In the genomic region with DNA sequence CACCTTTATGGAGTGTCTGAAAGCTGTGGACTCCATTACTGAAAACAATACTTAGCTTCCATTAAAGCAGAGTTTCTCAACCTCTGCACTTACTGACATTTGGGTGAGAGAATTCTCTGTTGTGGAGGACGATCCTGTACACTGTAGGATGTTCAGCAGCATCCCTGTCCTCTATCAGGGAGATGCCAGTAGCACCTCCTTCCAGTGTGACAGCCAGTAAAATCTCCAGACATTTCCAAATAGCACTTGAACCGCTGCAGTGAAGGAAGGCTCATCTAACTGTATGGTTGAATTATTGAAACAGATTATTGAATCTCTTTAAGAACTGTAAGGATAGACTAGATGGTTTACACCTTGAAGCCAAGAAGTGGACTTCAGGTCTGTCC, we compare ENCODE assay signal across 15 cellular contexts. TPM values are rescaled to one million over a fixed set of nuclear protein-coding genes. Genes with fewer than 3 reads are reported as not detected.
DNase-seq lines count a peak whose midpoint lies in the region; ATAC-seq and FAIRE-seq lines count a peak whose summit lies in the region.
"Had no signal": no experiment of that assay in that cellular context is flagged by ENCODE, and none has a peak within 500 bp of the region (broad histone marks: within the 10 kb centered on the region; RNA-seq: fewer than 3 reads in every experiment).

No MANE protein-coding gene starts in this region.

- peaks cover 56% of the 10 kb centered on the region for H3K4me1 Mint-ChIP-seq in activated T-helper 1 cell treated with anti-CD3 and anti-CD28 coated beads, Interleukin-12 subunit alpha, Interleukin-12 subunit beta, Interleukin-2, Interleukin-4 antibody, amounts not matched to agents 30 ng/mL and 10 ng/mL and 1 ng/mL, durations not matched to agents 14 hours and 24 hours and 36 hours (ENCODE audit: low read depth)
- H3K4me1 Mint-ChIP-seq in stimulated activated naive CD8-positive, alpha-beta T cell treated with anti-CD3 and anti-CD28 coated beads, Interleukin-15, amount 100 ng/mL, for 72 hours = peaks cover 72% of the 10 kb centered on the region

- H3K4me1 ChIP-seq in small intestine (ENCODE audit: control insufficient read depth in 2 of 2, insufficient read depth in 1 of 2, low read depth in 1 of 2, low read length in 1 of 2) = no peaks in the 10 kb centered on the region

- no peak for ATAC-seq in activated naive CD4-positive, alpha-beta T cell treated with anti-CD3 and anti-CD28 coated beads, Interleukin-2, amount 50 U/mL, for 72 hours
- ATAC-seq in HG03103 (IDR thresholded peaks at IDR 0.05; ENCODE audit: low read depth, unreplicated experiment) (peak; percentile 5), GM18520 (IDR thresholded peaks at IDR 0.05; ENCODE audit: unreplicated experiment) (no peak)
- ATAC-seq in stimulated activated naive CD8-positive, alpha-beta T cell treated with anti-CD3 and anti-CD28 coated beads, Interleukin-15, amount 100 ng/mL, for 72 hours = no peak
- ATAC-seq: gastroesophageal sphincter, right cardiac atrium had no signal

- DNase-seq in activated naive CD4-positive, alpha-beta T cell treated with anti-CD3 and anti-CD28 coated beads, Interleukin-2, amount 50 U/mL, for 72 hours (ENCODE audit: low spot score in 2 of 2) = no peak
- no peak for DNase-seq in activated naive CD4-positive, alpha-beta T cell (lab: John Stamatoyannopoulos, UW)
- no peak for DNase-seq in activated T-helper 1 cell treated with anti-CD3 and anti-CD28 coated beads, Interleukin-12 subunit alpha, Interleukin-12 subunit beta, Interleukin-2, Interleukin-4 antibody, amounts not matched to agents 30 ng/mL and 10 ng/mL and 1 ng/mL, durations not matched to agents 14 hours and 24 hours and 36 hours (ENCODE audit: low spot score)
- DNase-seq in stimulated activated naive CD8-positive, alpha-beta T cell treated with anti-CD3 and anti-CD28 coated beads, Interleukin-15, amount 100 ng/mL, for 72 hours = no peak
- DNase-seq in C1 segment of cervical spinal cord (lab: John Stamatoyannopoulos, UW) (no peak), small intestine (no peak)
- DNase-seq: DND-41, endodermal cell, MV-4-11, right cardiac atrium, T1000 had no signal

- H3K9me3 Mint-ChIP-seq in activated naive CD4-positive, alpha-beta T cell treated with anti-CD3 and anti-CD28 coated beads, Interleukin-2, amount 50 U/mL, for 72 hours = peaks cover 5% of the 10 kb centered on the region in 2 donors
- peaks cover 4% of the 10 kb centered on the region for H3K9me3 Mint-ChIP-seq in activated T-helper 1 cell treated with anti-CD3 and anti-CD28 coated beads, Interleukin-12 subunit alpha, Interleukin-12 subunit beta, Interleukin-2, Interleukin-4 antibody, amounts not matched to agents 30 ng/mL and 10 ng/mL and 1 ng/mL, durations not matched to agents 14 hours and 24 hours and 36 hours
- H3K9me3 Mint-ChIP-seq in stimulated activated naive CD8-positive, alpha-beta T cell treated with anti-CD3 and anti-CD28 coated beads, Interleukin-15, amount 100 ng/mL, for 72 hours = peaks cover 6 to 7% of the 10 kb centered on the region in 2 donors

- peak overlapping the region; percentile 62 for H3K4me3 Mint-ChIP-seq in activated T-helper 1 cell treated with anti-CD3 and anti-CD28 coated beads, Interleukin-12 subunit alpha, Interleukin-12 subunit beta, Interleukin-2, Interleukin-4 antibody, amounts not matched to agents 30 ng/mL and 10 ng/mL and 1 ng/mL, durations not matched to agents 14 hours and 24 hours and 36 hours
- H3K4me3 Mint-ChIP-seq in stimulated activated naive CD8-positive, alpha-beta T cell treated with anti-CD3 and anti-CD28 coated beads, Interleukin-15, amount 100 ng/mL, for 72 hours = peak overlapping the region; percentile 78 to 92
- H3K4me3 Mint-ChIP-seq: endodermal cell had no signal

- H3K4me3 ChIP-seq in small intestine (ENCODE audit: low read depth in 1 of 2, low read length in 2 of 2) = no peak overlapping the region
- H3K4me3 ChIP-seq: gastroesophageal sphincter, Peyer's patch had no signal

- FAIRE-seq in small intestine (lab: Jason Lieb, UNC) = no peak

- no peaks in the 10 kb centered on the region for H3K27me3 Mint-ChIP-seq in activated T-helper 1 cell treated with anti-CD3 and anti-CD28 coated beads, Interleukin-12 subunit alpha, Interleukin-12 subunit beta, Interleukin-2, Interleukin-4 antibody, amounts not matched to agents 30 ng/mL and 10 ng/mL and 1 ng/mL, durations not matched to agents 14 hours and 24 hours and 36 hours (ENCODE audit: insufficient read depth)
- H3K27me3 Mint-ChIP-seq in stimulated activated naive CD8-positive, alpha-beta T cell treated with anti-CD3 and anti-CD28 coated beads, Interleukin-15, amount 100 ng/mL, for 72 hours = no peaks in the 10 kb centered on the region

- no peaks in the 10 kb centered on the region for H3K27me3 ChIP-seq in small intestine (ENCODE audit: control insufficient read depth in 2 of 2, insufficient read depth in 2 of 2, low read length in 2 of 2)
- H3K27me3 ChIP-seq: gastroesophageal sphincter, Peyer's patch had no signal

- H3K36me3 Mint-ChIP-seq in activated naive CD4-positive, alpha-beta T cell treated with anti-CD3 and anti-CD28 coated beads, Interleukin-2, amount 50 U/mL, for 72 hours = peaks cover 28 to 34% of the 10 kb centered on the region in 2 donors
- peaks cover 20% of the 10 kb centered on the region for H3K36me3 Mint-ChIP-seq in activated T-helper 1 cell treated with anti-CD3 and anti-CD28 coated beads, Interleukin-12 subunit alpha, Interleukin-12 subunit beta, Interleukin-2, Interleukin-4 antibody, amounts not matched to agents 30 ng/mL and 10 ng/mL and 1 ng/mL, durations not matched to agents 14 hours and 24 hours and 36 hours (ENCODE audit: low read depth)

- intact Hi-C loops in activated T-helper 1 cell treated with anti-CD3 and anti-CD28 coated beads, Interleukin-12 subunit alpha, Interleukin-12 subunit beta, Interleukin-2, Interleukin-4 antibody, amounts not matched to agents 30 ng/mL and 10 ng/mL and 1 ng/mL, durations not matched to agents 14 hours and 24 hours and 36 hours (cut with micrococcal nuclease) = no loop called here

- peak overlapping the region in 1 of 2 donors; percentile 29 for H3K27ac ChIP-seq in small intestine (ENCODE audit: low read depth in 1 of 2, low read length in 1 of 2)
- H3K27ac ChIP-seq: gastroesophageal sphincter had no signal

- peak overlapping the region; percentile 48 to 96 for H3K27ac Mint-ChIP-seq in activated naive CD4-positive, alpha-beta T cell treated with anti-CD3 and anti-CD28 coated beads, Interleukin-2, amount 50 U/mL, for 72 hours
- H3K27ac Mint-ChIP-seq in activated T-helper 1 cell treated with anti-CD3 and anti-CD28 coated beads, Interleukin-12 subunit alpha, Interleukin-12 subunit beta, Interleukin-2, Interleukin-4 antibody, amounts not matched to agents 30 ng/mL and 10 ng/mL and 1 ng/mL, durations not matched to agents 14 hours and 24 hours and 36 hours = peak overlapping the region; percentile 77
- peak overlapping the region; percentile 97 to 99 for H3K27ac Mint-ChIP-seq in stimulated activated naive CD8-positive, alpha-beta T cell treated with anti-CD3 and anti-CD28 coated beads, Interleukin-15, amount 100 ng/mL, for 72 hours
- H3K27ac Mint-ChIP-seq: endodermal cell had no signal

- no peaks in the 10 kb centered on the region for H3K36me3 ChIP-seq in small intestine (ENCODE audit: control insufficient read depth in 2 of 2, insufficient read depth in 2 of 2, low read length in 2 of 2)
- H3K36me3 ChIP-seq: gastroesophageal sphincter, Peyer's patch had no signal

- no peaks in the 10 kb centered on the region for H3K9me3 ChIP-seq in small intestine (ENCODE audit: control insufficient read depth, low read depth)
- H3K9me3 ChIP-seq: gastroesophageal sphincter, Peyer's patch had no signal

- WGBS in small intestine, 3 donors = 72 to 82% (median 80%) methylated on average over 2 of the region's 2 CpGs

RNA-seq across cellular contexts. Expression of a gene that starts 3.1 kb away (rescaled TPM):
- total RNA-seq in activated naive CD4-positive, alpha-beta T cell treated with anti-CD3 and anti-CD28 coated beads, Interleukin-2, amount 50 U/mL, for 72 hours = 10 to 100 TPM; 44.0 to 64.3 TPM
- total RNA-seq in activated T-helper 1 cell treated with anti-CD3 and anti-CD28 coated beads, Interleukin-12 subunit alpha, Interleukin-12 subunit beta, Interleukin-2, Interleukin-4 antibody, amounts not matched to agents 30 ng/mL and 10 ng/mL and 1 ng/mL, durations not matched to agents 14 hours and 24 hours and 36 hours = 48.5 and 50.4 TPM in 2 replicates
- 10 to 100 TPM in 2 of 3 donors, 1 to 10 TPM in 1; 9.5 to 12.0 (median 11.4) TPM for polyA plus RNA-seq in small intestine
